Comparison of ENCODE assay signal across 23 cellular contexts in genomic region chr6:133001040-133001570, GRCh38.
"Had no signal": no experiment of that assay in that cellular context is flagged by ENCODE, and none has a peak within 500 bp of the region (broad histone marks: within the 10 kb centered on the region; RNA-seq: fewer than 3 reads in every experiment).

No MANE protein-coding gene starts in this region.

- H3K4me3 Mint-ChIP-seq: activated CD4-positive, alpha-beta T cell treated with anti-CD3 and anti-CD28 coated beads for 36 hours; activated CD8-positive, alpha-beta T cell treated with anti-CD3 and anti-CD28 coated beads for 36 hours; activated naive CD4-positive, alpha-beta T cell treated with anti-CD3 and anti-CD28 coated beads, Interleukin-2, amount 10 ng/mL, durations not matched to agents 7 days and 5 days; activated naive CD8-positive, alpha-beta T cell treated with anti-CD3 and anti-CD28 coated beads for 36 hours; activated T-cell treated with anti-CD3 and anti-CD28 coated beads, Interleukin-2, amount 50 U/mL, for 72 hours; T-cell had no signal

- H3K27ac Mint-ChIP-seq: activated CD4-positive, alpha-beta T cell treated with anti-CD3 and anti-CD28 coated beads for 36 hours; activated CD8-positive, alpha-beta T cell treated with anti-CD3 and anti-CD28 coated beads for 36 hours; activated naive CD4-positive, alpha-beta T cell treated with anti-CD3 and anti-CD28 coated beads, Interleukin-2, amount 10 ng/mL, durations not matched to agents 7 days and 5 days; activated naive CD8-positive, alpha-beta T cell treated with anti-CD3 and anti-CD28 coated beads for 36 hours; activated T-cell treated with anti-CD3 and anti-CD28 coated beads, Interleukin-2, amount 50 U/mL, for 72 hours; activated T-helper 2 cell treated with anti-CD3 and anti-CD28 coated beads, Interferon-gamma antibody, Interleukin-2, Interleukin-4, amounts not matched to agents 10 μg/mL and 5 μg/mL and 100 μg/mL, durations not matched to agents 14 hours and 24 hours and 36 hours; T-cell had no signal

- DNase-seq: activated CD4-positive, alpha-beta T cell treated with anti-CD3 and anti-CD28 coated beads for 36 hours; activated CD8-positive, alpha-beta memory T cell treated with anti-CD3 and anti-CD28 coated beads, Interleukin-2, amount 50 U/mL, for 4 hours; activated CD8-positive, alpha-beta T cell treated with anti-CD3 and anti-CD28 coated beads for 36 hours; activated gamma-delta T cell treated with Interleukin-2 at 50 U/mL for 16 hours; activated naive CD4-positive, alpha-beta T cell treated with anti-CD3 and anti-CD28 coated beads, Interleukin-2, amount 10 ng/mL, durations not matched to agents 7 days and 5 days; activated naive CD8-positive, alpha-beta T cell treated with anti-CD3 and anti-CD28 coated beads for 36 hours; activated T-cell treated with anti-CD3 and anti-CD28 coated beads, Interleukin-2, amount 50 U/mL, for 72 hours; caudate nucleus; Karpas-422; NCI-H1105 treated with DMSO at 0.1 percent for 48 hours; NCI-H1436 treated with DMSO at 0.1 percent for 48 hours; NCI-H187; NCI-H2081; NCI-H446 treated with DMSO at 0.1 percent for 48 hours; NCI-H524 treated with DMSO at 0.1 percent for 48 hours; NCI-H82; RPMI8226; T-cell; T-helper 2 cell; T1000; WERI-Rb-1 had no signal

- H3K27me3 Mint-ChIP-seq: activated naive CD4-positive, alpha-beta T cell treated with anti-CD3 and anti-CD28 coated beads, Interleukin-2, amount 10 ng/mL, durations not matched to agents 7 days and 5 days had no signal

- ATAC-seq: activated CD4-positive, alpha-beta T cell treated with anti-CD3 and anti-CD28 coated beads for 36 hours; activated CD8-positive, alpha-beta T cell treated with anti-CD3 and anti-CD28 coated beads for 36 hours; activated T-cell treated with anti-CD3 and anti-CD28 coated beads, Interleukin-2, amount 50 U/mL, for 72 hours; Right ventricle myocardium inferior; T-cell had no signal

- H3K9me3 Mint-ChIP-seq: activated CD8-positive, alpha-beta T cell treated with anti-CD3 and anti-CD28 coated beads for 36 hours; activated naive CD4-positive, alpha-beta T cell treated with anti-CD3 and anti-CD28 coated beads, Interleukin-2, amount 10 ng/mL, durations not matched to agents 7 days and 5 days; activated naive CD8-positive, alpha-beta T cell treated with anti-CD3 and anti-CD28 coated beads for 36 hours; activated T-helper 2 cell treated with anti-CD3 and anti-CD28 coated beads, Interferon-gamma antibody, Interleukin-2, Interleukin-4, amounts not matched to agents 10 μg/mL and 5 μg/mL and 100 μg/mL, durations not matched to agents 14 hours and 24 hours and 36 hours had no signal

- H3K36me3 Mint-ChIP-seq: activated naive CD4-positive, alpha-beta T cell treated with anti-CD3 and anti-CD28 coated beads, Interleukin-2, amount 10 ng/mL, durations not matched to agents 7 days and 5 days; activated naive CD8-positive, alpha-beta T cell treated with anti-CD3 and anti-CD28 coated beads for 36 hours; T-cell had no signal

- H3K4me1 Mint-ChIP-seq: activated CD4-positive, alpha-beta T cell treated with anti-CD3 and anti-CD28 coated beads for 36 hours; activated naive CD4-positive, alpha-beta T cell treated with anti-CD3 and anti-CD28 coated beads, Interleukin-2, amount 10 ng/mL, durations not matched to agents 7 days and 5 days; activated naive CD8-positive, alpha-beta T cell treated with anti-CD3 and anti-CD28 coated beads for 36 hours; T-cell had no signal
